16 cellular contexts compared by ENCODE assay signal in genomic region chr1:216749219-216749618, GRCh38. TPM values are rescaled to one million over a fixed set of nuclear protein-coding genes. Genes with fewer than 3 reads are reported as not detected.
"Had no signal": no experiment of that assay in that cellular context is flagged by ENCODE, and none has a peak within 500 bp of the region (broad histone marks: within the 10 kb centered on the region; RNA-seq: fewer than 3 reads in every experiment).

No MANE protein-coding gene starts in this region.

- H3K79me2 ChIP-seq: hepatocyte had no signal

- H3K36me3 ChIP-seq: adrenal gland, thyroid gland had no signal

- H3K9me3 ChIP-seq: adrenal gland, thyroid gland had no signal

- DNase-seq: activated CD4-positive, alpha-beta memory T cell treated with anti-CD3 and anti-CD28 coated beads, Interleukin-2, amount 10 ng/mL, durations not matched to agents 7 days and 5 days; activated CD4-positive, alpha-beta T cell treated with anti-CD3 and anti-CD28 coated beads for 4 hours; activated effector memory CD4-positive, alpha-beta T cell treated with anti-CD3 and anti-CD28 coated beads, Interleukin-2, amount 50 U/mL, for 16 hours; activated T-cell treated with anti-CD3 and anti-CD28 coated beads, Interleukin-2, amount 50 U/mL, for 4 hours; adrenal gland; islet precursor cell; nephron progenitor cell; stimulated activated CD4-positive, alpha-beta T cell treated with anti-CD3 and anti-CD28 coated beads, Interleukin-2, amount 100 ng/mL, for 48 hours; T-helper 17 cell; thyroid gland had no signal

- H3K4me2 ChIP-seq: hepatocyte had no signal

- H3K4me3 ChIP-seq: adrenal gland, hepatocyte, thyroid gland had no signal

- H3K27me3 ChIP-seq: adrenal gland, hepatocyte, thyroid gland had no signal

- H3K27ac Mint-ChIP-seq: activated CD4-positive, alpha-beta memory T cell treated with anti-CD3 and anti-CD28 coated beads, Interleukin-2, amount 10 ng/mL, durations not matched to agents 7 days and 5 days; activated naive CD4-positive, alpha-beta T cell treated with anti-CD3 and anti-CD28 coated beads, Interleukin-2, amount 50 U/mL, for 24 hours; nephron progenitor cell; stimulated activated memory B cell treated with anti-CD40 and anti-IgM and Interleukin-4, amounts not matched to agents 10 μg/mL and 1 μg/mL and 100 μg/mL, for 72 hours; T-helper 17 cell had no signal

- H3K4me3 Mint-ChIP-seq: activated CD4-positive, alpha-beta memory T cell treated with anti-CD3 and anti-CD28 coated beads, Interleukin-2, amount 10 ng/mL, durations not matched to agents 7 days and 5 days; activated naive CD4-positive, alpha-beta T cell treated with anti-CD3 and anti-CD28 coated beads, Interleukin-2, amount 50 U/mL, for 24 hours; activated T-cell treated with anti-CD3 and anti-CD28 coated beads, Interleukin-2, amount 50 U/mL, for 4 hours; nephron progenitor cell; stimulated activated memory B cell treated with anti-CD40 and anti-IgM and Interleukin-4, amounts not matched to agents 10 μg/mL and 1 μg/mL and 100 μg/mL, for 72 hours; T-helper 17 cell had no signal

- H3K4me1 ChIP-seq: adrenal gland, thyroid gland had no signal

- H2AFZ ChIP-seq: hepatocyte had no signal

- H3K27ac ChIP-seq: adrenal gland, hepatocyte, thyroid gland had no signal

- H3K4me1 Mint-ChIP-seq: activated CD4-positive, alpha-beta memory T cell treated with anti-CD3 and anti-CD28 coated beads, Interleukin-2, amount 10 ng/mL, durations not matched to agents 7 days and 5 days; activated naive CD4-positive, alpha-beta T cell treated with anti-CD3 and anti-CD28 coated beads, Interleukin-2, amount 50 U/mL, for 24 hours; stimulated activated memory B cell treated with anti-CD40 and anti-IgM and Interleukin-4, amounts not matched to agents 10 μg/mL and 1 μg/mL and 100 μg/mL, for 72 hours; T-helper 17 cell had no signal

- H3K36me3 Mint-ChIP-seq: activated naive CD4-positive, alpha-beta T cell treated with anti-CD3 and anti-CD28 coated beads, Interleukin-2, amount 50 U/mL, for 24 hours; stimulated activated memory B cell treated with anti-CD40 and anti-IgM and Interleukin-4, amounts not matched to agents 10 μg/mL and 1 μg/mL and 100 μg/mL, for 72 hours had no signal

- H3K9me3 Mint-ChIP-seq: activated naive CD4-positive, alpha-beta T cell treated with anti-CD3 and anti-CD28 coated beads, Interleukin-2, amount 50 U/mL, for 24 hours; activated T-cell treated with anti-CD3 and anti-CD28 coated beads, Interleukin-2, amount 50 U/mL, for 4 hours; nephron progenitor cell; stimulated activated memory B cell treated with anti-CD40 and anti-IgM and Interleukin-4, amounts not matched to agents 10 μg/mL and 1 μg/mL and 100 μg/mL, for 72 hours had no signal

- ATAC-seq: activated T-cell treated with anti-CD3 and anti-CD28 coated beads, Interleukin-2, amount 50 U/mL, for 4 hours; stimulated activated memory B cell treated with anti-CD40 and anti-IgM and Interleukin-4, amounts not matched to agents 10 μg/mL and 1 μg/mL and 100 μg/mL, for 72 hours; T-helper 17 cell had no signal

- H3K27me3 Mint-ChIP-seq: activated CD4-positive, alpha-beta memory T cell treated with anti-CD3 and anti-CD28 coated beads, Interleukin-2, amount 10 ng/mL, durations not matched to agents 7 days and 5 days; activated naive CD4-positive, alpha-beta T cell treated with anti-CD3 and anti-CD28 coated beads, Interleukin-2, amount 50 U/mL, for 24 hours; stimulated activated memory B cell treated with anti-CD40 and anti-IgM and Interleukin-4, amounts not matched to agents 10 μg/mL and 1 μg/mL and 100 μg/mL, for 72 hours; T-helper 17 cell had no signal

RNA-seq across cellular contexts. Expression of gene ESRRG, which starts 26.0 kb away (rescaled TPM):
- total RNA-seq: activated CD4-positive, alpha-beta memory T cell treated with anti-CD3 and anti-CD28 coated beads, Interleukin-2, amount 10 ng/mL, durations not matched to agents 7 days and 5 days; activated T-cell treated with anti-CD3 and anti-CD28 coated beads, Interleukin-2, amount 50 U/mL, for 4 hours; dermis microvascular lymphatic vessel endothelial cell; osteocyte; pulmonary artery endothelial cell; T-helper 17 cell had no signal
